Comparison of ENCODE assay signal across 27 cellular contexts in the genomic region with DNA sequence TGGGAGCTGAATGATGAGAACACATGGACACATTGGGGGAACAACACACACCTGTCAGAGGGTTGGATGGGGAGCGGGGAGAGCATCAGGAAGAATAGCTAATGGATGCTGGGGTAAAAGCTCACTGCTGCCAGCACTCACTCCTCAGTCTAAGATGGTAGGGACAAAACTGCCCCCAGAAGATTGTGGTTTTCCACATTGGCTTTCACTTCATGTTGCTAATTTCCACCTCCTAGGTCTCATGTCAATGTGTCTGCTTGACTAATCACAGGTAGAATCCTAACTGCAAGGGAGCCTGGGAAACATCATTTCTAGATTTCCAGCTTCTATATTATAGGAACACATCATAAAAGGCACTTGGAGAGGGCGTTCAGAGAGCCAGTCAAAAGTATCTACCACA. TPM values are rescaled to one million over a fixed set of nuclear protein-coding genes. Genes with fewer than 3 reads are reported as not detected.
"Had no signal": no experiment of that assay in that cellular context is flagged by ENCODE, and none has a peak within 500 bp of the region (broad histone marks: within the 10 kb centered on the region; RNA-seq: fewer than 3 reads in every experiment).

No MANE protein-coding gene starts in this region.

- DNase-seq: activated CD4-positive, alpha-beta T cell treated with anti-CD3 and anti-CD28 coated beads for 36 hours; activated CD8-positive, alpha-beta memory T cell treated with anti-CD3 and anti-CD28 coated beads, Interleukin-2, amount 50 U/mL, for 48 hours; activated naive CD4-positive, alpha-beta T cell treated with anti-CD3 and anti-CD28 coated beads, Interleukin-2, amount 50 U/mL, for 16 hours; amygdala; body of pancreas; caudate nucleus; kidney; left lung; mammary epithelial cell; mucosa of descending colon; occipital lobe; right cardiac atrium; stimulated activated CD4-positive, alpha-beta T cell treated with anti-CD3 and anti-CD28 coated beads, Interleukin-15, amount 100 ng/mL, for 24 hours; stimulated activated CD4-positive, alpha-beta T cell treated with anti-CD3 and anti-CD28 coated beads, Interleukin-4, amount 100 ng/mL, for 1 hour; stimulated activated naive B cell treated with anti-CD40 and anti-IgM and Interleukin-4, amounts not matched to agents 10 μg/mL and 1 μg/mL and 100 μg/mL, for 72 hours; substantia nigra; T-helper 9 cell had no signal

- FAIRE-seq: colon, endometrium had no signal

- H3K27me3 Mint-ChIP-seq: activated CD4-positive, alpha-beta T cell treated with anti-CD3 and anti-CD28 coated beads for 36 hours; natural killer cell treated with Interleukin-12 subunit alpha and Interleukin-12 subunit beta and Interleukin-15 and Interleukin-18, amount 100 ng/mL, for 72 hours; progenitor cell of endocrine pancreas; stimulated activated naive B cell treated with anti-CD40 and anti-IgM and Interleukin-4, amounts not matched to agents 10 μg/mL and 1 μg/mL and 100 μg/mL, for 72 hours had no signal

- H3K4me3 Mint-ChIP-seq: activated CD4-positive, alpha-beta T cell treated with anti-CD3 and anti-CD28 coated beads for 36 hours; activated T-helper 1 cell treated with anti-CD3 and anti-CD28 coated beads, Interleukin-12 subunit alpha, Interleukin-12 subunit beta, Interleukin-2, Interleukin-4 antibody, amounts not matched to agents 30 ng/mL and 10 ng/mL and 1 ng/mL, durations not matched to agents 14 hours and 24 hours and 36 hours; natural killer cell treated with Interleukin-12 subunit alpha and Interleukin-12 subunit beta and Interleukin-15 and Interleukin-18, amount 100 ng/mL, for 72 hours had no signal

- ATAC-seq: activated CD4-positive, alpha-beta T cell treated with anti-CD3 and anti-CD28 coated beads for 36 hours; body of pancreas; esophagus mucosa; left lung; mucosa of descending colon; natural killer cell treated with Interleukin-12 subunit alpha and Interleukin-12 subunit beta and Interleukin-15 and Interleukin-18, amount 100 ng/mL, for 72 hours; right cardiac atrium; stimulated activated naive B cell treated with anti-CD40 and anti-IgM and Interleukin-4, amounts not matched to agents 10 μg/mL and 1 μg/mL and 100 μg/mL, for 72 hours had no signal

- H3K9me3 ChIP-seq: body of pancreas, left lung, mucosa of descending colon, tibial nerve had no signal

- H3K27ac Mint-ChIP-seq: activated CD4-positive, alpha-beta T cell treated with anti-CD3 and anti-CD28 coated beads for 36 hours; activated T-helper 1 cell treated with anti-CD3 and anti-CD28 coated beads, Interleukin-12 subunit alpha, Interleukin-12 subunit beta, Interleukin-2, Interleukin-4 antibody, amounts not matched to agents 30 ng/mL and 10 ng/mL and 1 ng/mL, durations not matched to agents 14 hours and 24 hours and 36 hours; natural killer cell treated with Interleukin-12 subunit alpha and Interleukin-12 subunit beta and Interleukin-15 and Interleukin-18, amount 100 ng/mL, for 72 hours; progenitor cell of endocrine pancreas; stimulated activated naive B cell treated with anti-CD40 and anti-IgM and Interleukin-4, amounts not matched to agents 10 μg/mL and 1 μg/mL and 100 μg/mL, for 72 hours had no signal

- H3K36me3 ChIP-seq: left lung, tibial nerve had no signal

- H3K4me3 ChIP-seq: body of pancreas, left lung, mucosa of descending colon, skin epidermis, tibial nerve had no signal

- H3K4me1 ChIP-seq: body of pancreas, tibial nerve had no signal

- H3K9me3 Mint-ChIP-seq: natural killer cell treated with Interleukin-12 subunit alpha and Interleukin-12 subunit beta and Interleukin-15 and Interleukin-18, amount 100 ng/mL, for 72 hours had no signal

- H3K27me3 ChIP-seq: body of pancreas, left lung, tibial nerve had no signal

- H3K27ac ChIP-seq: body of pancreas, left lung, skin epidermis, tibial nerve, VCaP had no signal

RNA-seq across cellular contexts. Expression of a gene that starts 22.6 kb away (rescaled TPM):
- total RNA-seq: mammary epithelial cell, SK-MEL-5 had no signal
- polyA plus RNA-seq: mammary epithelial cell had no signal
